1 cellular context compared by ENCODE assay signal in genomic region chr7:82690944-82691343, GRCh38.
TF ChIP-seq lines count a peak whose summit lies in the region.

No MANE protein-coding gene starts in this region.

TF ChIP-seq in H1, 55 proteins besides CTCF, POLR2A, EP300 and RAD21:
- TF ChIP-seq CHD7 (IDR thresholded peaks at IDR 0.05; ENCODE audit: insufficient replicate concordance, low read length) (no peak), NRF1 (IDR thresholded peaks at IDR 0.05; ENCODE audit: low read depth, low read length) (no peak), MAX (IDR thresholded peaks at IDR 0.05) (no peak), CBX5 (IDR thresholded peaks at IDR 0.05; ENCODE audit: low read depth, low read length) (no peak), GTF2F1 (IDR thresholded peaks at IDR 0.05; ENCODE audit: borderline replicate concordance, low read depth, low read length) (no peak), TAF1 (IDR thresholded peaks at IDR 0.05; ENCODE audit: low read depth, low read length) (no peak), ZNF274 (IDR thresholded peaks at IDR 0.05; ENCODE audit: borderline replicate concordance, extremely low read depth, low read length) (no peak), BCL11A (IDR thresholded peaks at IDR 0.05; ENCODE audit: low read depth in 2 of 2, low read length in 2 of 2) (no peak), SIN3A (conservative IDR thresholded peaks at IDR 0.05 in 1 of 2, IDR thresholded peaks at IDR 0.05 in 1 of 2; ENCODE audit: low read depth in 1 of 2, low read length in 2 of 2) (no peak), PHF8 (conservative IDR thresholded peaks at IDR 0.05; ENCODE audit: low read depth, low read length) (no peak), E2F6 (IDR thresholded peaks at IDR 0.05) (no peak), EZH2 (IDR thresholded peaks at IDR 0.05; ENCODE audit: low read depth, low read length, severe bottlenecking) (no peak), KDM4A (IDR thresholded peaks at IDR 0.05; ENCODE audit: low read depth, low read length, severe bottlenecking) (no peak), SIX5 (IDR thresholded peaks at IDR 0.05; ENCODE audit: low read depth, low read length) (no peak), ATF2 (IDR thresholded peaks at IDR 0.05; ENCODE audit: low read length) (no peak), CBX8 (IDR thresholded peaks at IDR 0.05; ENCODE audit: borderline replicate concordance, low read depth, low read length) (no peak), RXRA (IDR thresholded peaks at IDR 0.05; ENCODE audit: insufficient read depth, low read depth, low read length) (no peak), SP4 (IDR thresholded peaks at IDR 0.05; ENCODE audit: low read length) (no peak), CHD1 (IDR thresholded peaks at IDR 0.05; ENCODE audit: low read depth, low read length) (no peak)
